Comparison of ENCODE assay signal across 10 cellular contexts in genomic region chr15:29451201-29451781, GRCh38.
DNase-seq lines count a peak whose midpoint lies in the region; ATAC-seq, FAIRE-seq and TF ChIP-seq lines count a peak whose summit lies in the region.
"Had no signal": no experiment of that assay in that cellular context is flagged by ENCODE, and none has a peak within 500 bp of the region (broad histone marks: within the 10 kb centered on the region; RNA-seq: fewer than 3 reads in every experiment).

No MANE protein-coding gene starts in this region.

- H3K4me1 ChIP-seq in gastroesophageal sphincter (no peaks in the 10 kb centered on the region), foreskin keratinocyte (no peaks in the 10 kb centered on the region)

- ATAC-seq in gastroesophageal sphincter (no peak), foreskin keratinocyte (no peak), GM19351 (IDR thresholded peaks at IDR 0.05; ENCODE audit: unreplicated experiment) (no peak)

- no peaks in the 10 kb centered on the region for H3K36me3 ChIP-seq in gastroesophageal sphincter

- peak; percentile 20 for TF ChIP-seq CTCF in AG04449 (IDR thresholded peaks at IDR 0.05; ENCODE audit: insufficient read depth, low read length, missing control alignments)
- TF ChIP-seq CTCF in astrocyte of the spinal cord (IDR thresholded peaks at IDR 0.05; ENCODE audit: low read depth, low read length), result peak; percentile 20
- no peak for TF ChIP-seq CTCF in gastroesophageal sphincter (IDR thresholded peaks at IDR 0.05)
- TF ChIP-seq CTCF in foreskin keratinocyte (conservative IDR thresholded peaks at IDR 0.05), result no peak

- 25% methylated on average over 9 of the region's 18 CpGs; no CpG with 5 or more reads in 1 of the 2 donors for WGBS in gastroesophageal sphincter (ENCODE audit: low coverage in 1 of 2), 2 donors

- H3K9me3 ChIP-seq in gastroesophageal sphincter, result no peaks in the 10 kb centered on the region

- DNase-seq in AG04449 (ENCODE audit: low read depth, low spot score) (no peak), HT-29 (ENCODE audit: low spot score) (peak; percentile 37), astrocyte of the spinal cord (ENCODE audit: low read depth, low spot score) (no peak), left kidney (ENCODE audit: low read depth, low spot score) (peak; percentile 54), GM12892 (ENCODE audit: insufficient read length) (no peak), foreskin keratinocyte (no peak)
- DNase-seq: activated T-cell treated with anti-CD3 and anti-CD28 coated beads, Interleukin-2, amount 50 U/mL, for 1 hour; CD4-positive, alpha-beta T cell had no signal

- H3K27ac ChIP-seq in gastroesophageal sphincter, result no peak overlapping the region
- H3K27ac ChIP-seq in foreskin keratinocyte, result no peak overlapping the region

- no peak for FAIRE-seq in GM12892 (lab: Jason Lieb, UNC)

- in situ Hi-C loops in astrocyte of the spinal cord (cut with HindIII; ENCODE audit: low sequenced_read_pairs), result no loop called here

- TF ChIP-seq POLR2A in gastroesophageal sphincter (IDR thresholded peaks at IDR 0.05), result no peak
- no peak for TF ChIP-seq POLR2A in GM12892 (IDR thresholded peaks at IDR 0.05; ENCODE audit: low read depth, low read length)

- POLR2A ChIA-PET in AG04449 (lab: Yijun Ruan, JAX), result no interaction called here

- no peak for TF ChIP-seq EP300 in gastroesophageal sphincter (IDR thresholded peaks at IDR 0.05)

- no peak overlapping the region for H3K4me3 ChIP-seq in AG04449 (ENCODE audit: low read depth, low read length)
- H3K4me3 ChIP-seq in astrocyte of the spinal cord (ENCODE audit: low read depth, low read length), result no peak overlapping the region
- H3K4me3 ChIP-seq in gastroesophageal sphincter, result no peak overlapping the region

- peaks cover 4% of the 10 kb centered on the region for H3K27me3 ChIP-seq in gastroesophageal sphincter
- no peaks in the 10 kb centered on the region for H3K27me3 ChIP-seq in foreskin keratinocyte

- CTCF ChIA-PET in AG04449 (lab: Yijun Ruan, JAX), result no interaction called here

Comparison
In these comparisons a context has a peak if more than half of its experiments do, and no peak if none do; other contexts are left out.
1. DNase-seq: peak in HT-29 (single experiment) and left kidney (single experiment); none in AG04449 (single experiment), astrocyte of the spinal cord (single experiment), GM12892 (single experiment) and foreskin keratinocyte (0 of 2).
2. CTCF ChIP-seq: peak in AG04449 (single experiment) and astrocyte of the spinal cord (single experiment); none in gastroesophageal sphincter (0 of 4) and foreskin keratinocyte (single experiment).